In the genomic region with DNA sequence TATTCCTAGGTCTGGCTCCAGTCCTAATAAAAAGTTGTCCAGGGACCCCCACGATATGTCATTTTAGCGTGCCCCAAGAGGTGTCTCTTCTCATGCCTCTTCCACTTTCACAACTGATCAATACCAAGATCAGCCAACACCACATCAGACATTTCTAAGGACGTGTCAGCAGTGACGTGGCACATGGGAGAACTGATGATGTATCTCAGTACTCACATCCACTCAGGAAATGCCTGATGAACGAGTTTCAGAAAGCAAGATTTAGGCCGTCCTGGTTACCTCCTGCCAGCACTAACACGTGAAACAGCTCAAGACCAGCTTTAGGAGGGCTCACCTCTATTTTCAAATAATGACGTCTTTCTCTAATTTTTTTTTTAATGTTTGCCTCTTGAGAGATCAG, we compare ENCODE assay signal across 10 cellular contexts. TPM values are rescaled to one million over a fixed set of nuclear protein-coding genes. Genes with fewer than 3 reads are reported as not detected.
A peak's percentile ranks its signal among the peaks of the same experiment; 100 is the strongest.
DNase-seq lines count a peak whose midpoint lies in the region; ATAC-seq and TF ChIP-seq lines count a peak whose summit lies in the region.
"Had no signal": no experiment of that assay in that cellular context is flagged by ENCODE, and none has a peak within 500 bp of the region (broad histone marks: within the 10 kb centered on the region; RNA-seq: fewer than 3 reads in every experiment).

No MANE protein-coding gene starts in this region.

- no peak for TF ChIP-seq CTCF in cardiac fibroblast (IDR thresholded peaks at IDR 0.05; ENCODE audit: low read depth, low read length)

- DNase-seq in activated CD4-positive, alpha-beta T cell treated with anti-CD3 and anti-CD28 coated beads for 4 hours, result peak; percentile 55 to 64
- DNase-seq in cardiac fibroblast (ENCODE audit: low read depth in 2 of 2) (peak; percentile 41 to 80), NCI-H146 (lab: John Stamatoyannopoulos, UW) (no peak), NOMO-1 treated with DMSO at 0.1 percent for 48 hours (lab: John Stamatoyannopoulos, UW; ENCODE audit: unreplicated experiment) (no peak), left colon (no peak)
- peak; percentile 68 to 70 for DNase-seq in stimulated activated CD4-positive, alpha-beta T cell treated with anti-CD3 and anti-CD28 coated beads, Interleukin-2, amount 100 ng/mL, for 24 hours
- DNase-seq: DMS 273 treated with DMSO at 0.1 percent for 48 hours, small intestine had no signal

- no peak overlapping the region for H3K4me3 ChIP-seq in cardiac fibroblast (replicated peaks in 1 of 2; ENCODE audit: low read depth in 2 of 2, low read length in 2 of 2)

- ATAC-seq in GM18520 (IDR thresholded peaks at IDR 0.05; ENCODE audit: unreplicated experiment) (peak; percentile 55), GM21619 (IDR thresholded peaks at IDR 0.05; ENCODE audit: unreplicated experiment) (no peak), left colon (no peak)

- intact Hi-C loops in left colon (cut with DNase I, micrococcal nuclease), result no loop called here

RNA-seq across cellular contexts. Expression of a gene that starts 19.6 kb away (rescaled TPM):
- total RNA-seq in left colon, result 10 to 100 TPM; 52.7 to 53.4 TPM

Comparison
In these comparisons a context has a peak if more than half of its experiments do, and no peak if none do; other contexts are left out.
1. DNase-seq: peak in activated CD4-positive, alpha-beta T cell treated with anti-CD3 and anti-CD28 coated beads for 4 hours (2 of 2), cardiac fibroblast (2 of 2) and stimulated activated CD4-positive, alpha-beta T cell treated with anti-CD3 and anti-CD28 coated beads, Interleukin-2, amount 100 ng/mL, for 24 hours (2 of 2); none in NCI-H146 (single experiment), NOMO-1 treated with DMSO at 0.1 percent for 48 hours (single experiment) and left colon (0 of 2).